2 cellular contexts compared by ENCODE assay signal in the genomic region with DNA sequence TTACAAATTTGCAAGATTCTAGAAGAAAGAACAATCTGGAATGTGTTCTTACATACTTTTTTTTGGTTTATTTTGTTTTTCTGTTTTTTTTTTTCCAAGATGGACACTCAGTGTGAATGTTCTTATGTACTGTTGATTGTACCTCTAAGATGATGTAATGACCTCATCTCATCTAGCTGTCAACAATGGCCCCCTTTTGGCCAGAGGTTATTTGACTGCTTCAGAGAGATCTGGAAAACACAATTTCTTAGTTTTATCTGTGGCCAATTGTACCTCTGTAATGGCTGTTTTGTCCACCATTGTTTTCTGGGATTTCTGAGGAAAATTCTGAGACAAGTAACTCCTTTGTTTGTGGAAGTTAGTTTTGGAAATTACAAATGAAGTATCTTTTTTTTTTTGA.
TF ChIP-seq lines count a peak whose summit lies in the region.

No MANE protein-coding gene starts in this region.

TF ChIP-seq in HepG2, 621 proteins besides CTCF, POLR2A, EP300 and RAD21:
- TF ChIP-seq ATF7 (IDR thresholded peaks at IDR 0.05) (0 out of 2 replicates have a peak, but pooled peaks have one; percentile 13), ATF7 (CRISPR knock-in tag; IDR thresholded peaks at IDR 0.05) (no peak), ZNF75D (CRISPR knock-in tag; IDR thresholded peaks at IDR 0.05; ENCODE audit: borderline replicate concordance) (no peak)

TF ChIP-seq in K562, 482 proteins besides CTCF, POLR2A, EP300 and RAD21:
- TF ChIP-seq, protein P1, sequence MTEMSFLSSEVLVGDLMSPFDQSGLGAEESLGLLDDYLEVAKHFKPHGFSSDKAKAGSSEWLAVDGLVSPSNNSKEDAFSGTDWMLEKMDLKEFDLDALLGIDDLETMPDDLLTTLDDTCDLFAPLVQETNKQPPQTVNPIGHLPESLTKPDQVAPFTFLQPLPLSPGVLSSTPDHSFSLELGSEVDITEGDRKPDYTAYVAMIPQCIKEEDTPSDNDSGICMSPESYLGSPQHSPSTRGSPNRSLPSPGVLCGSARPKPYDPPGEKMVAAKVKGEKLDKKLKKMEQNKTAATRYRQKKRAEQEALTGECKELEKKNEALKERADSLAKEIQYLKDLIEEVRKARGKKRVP (CRISPR knock-in tag; IDR thresholded peaks at IDR 0.05): no peak
- TF ChIP-seq, protein P2, sequence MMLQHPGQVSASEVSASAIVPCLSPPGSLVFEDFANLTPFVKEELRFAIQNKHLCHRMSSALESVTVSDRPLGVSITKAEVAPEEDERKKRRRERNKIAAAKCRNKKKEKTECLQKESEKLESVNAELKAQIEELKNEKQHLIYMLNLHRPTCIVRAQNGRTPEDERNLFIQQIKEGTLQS (IDR thresholded peaks at IDR 0.05): 0 out of 2 replicates have a peak, but pooled peaks have one; percentile 11
- TF ChIP-seq, protein P2 (CRISPR knock-in tag; conservative IDR thresholded peaks at IDR 0.05): no peak
